Comparison of ENCODE assay signal across 9 cellular contexts in the genomic region with DNA sequence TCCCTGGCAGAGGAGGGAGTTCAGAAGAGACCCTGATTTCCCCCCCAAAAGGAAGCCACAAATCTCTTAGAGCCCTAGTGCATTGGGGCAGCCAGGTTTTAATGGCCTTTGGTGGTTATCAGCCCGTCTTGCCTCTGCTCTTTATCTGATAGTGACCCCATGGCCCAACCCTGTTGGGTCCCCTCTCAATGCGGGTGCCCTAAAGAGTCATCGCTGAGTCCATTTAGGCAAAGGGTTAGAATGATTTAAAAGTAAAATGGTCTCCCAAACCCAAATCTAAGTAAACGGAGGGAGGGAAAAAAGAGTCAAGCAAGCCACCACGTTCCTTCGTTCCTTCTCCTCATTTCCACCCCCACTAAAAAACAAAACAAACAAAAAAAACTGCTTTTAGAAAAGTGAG.
A peak's percentile ranks its signal among the peaks of the same experiment; 100 is the strongest.
DNase-seq lines count a peak whose midpoint lies in the region; ATAC-seq and TF ChIP-seq lines count a peak whose summit lies in the region.
"Had no signal": no experiment of that assay in that cellular context is flagged by ENCODE, and none has a peak within 500 bp of the region (broad histone marks: within the 10 kb centered on the region; RNA-seq: fewer than 3 reads in every experiment).

No MANE protein-coding gene starts in this region.

- H3K4me1 Mint-ChIP-seq in activated T-cell treated with anti-CD3 and anti-CD28 coated beads, Interleukin-2, amount 50 U/mL, for 72 hours (ENCODE audit: low read depth): peaks cover 51% of the 10 kb centered on the region
- peaks cover 55% of the 10 kb centered on the region for H3K4me1 Mint-ChIP-seq in activated CD4-positive, alpha-beta memory T cell treated with anti-CD3 and anti-CD28 coated beads, Interleukin-2, amount 10 ng/mL, durations not matched to agents 7 days and 5 days
- H3K4me1 Mint-ChIP-seq in immature natural killer cell: peaks cover 38 to 72% of the 10 kb centered on the region in 2 donors

- H3K27ac Mint-ChIP-seq in activated T-cell treated with anti-CD3 and anti-CD28 coated beads, Interleukin-2, amount 50 U/mL, for 72 hours: peak overlapping the region; percentile 88
- H3K27ac Mint-ChIP-seq in activated CD4-positive, alpha-beta memory T cell treated with anti-CD3 and anti-CD28 coated beads, Interleukin-2, amount 10 ng/mL, durations not matched to agents 7 days and 5 days: peak overlapping the region; percentile 69
- peak overlapping the region in 1 of 6 donors; percentile 62 for H3K27ac Mint-ChIP-seq in immature natural killer cell

- H3K9me3 ChIP-seq in thyroid gland: no peaks in the 10 kb centered on the region

- intact Hi-C loops in thyroid gland (cut with DNase I): loop anchor here (10.0 kb wide), 3 partner anchors 60 to 520 kb away; no protein-coding TSS in a partner anchor

- peaks cover 7 to 12% of the 10 kb centered on the region in 2 donors for H3K36me3 Mint-ChIP-seq in activated T-cell treated with anti-CD3 and anti-CD28 coated beads, Interleukin-2, amount 50 U/mL, for 72 hours (ENCODE audit: insufficient read depth in 2 of 2)
- peaks cover 50% of the 10 kb centered on the region for H3K36me3 Mint-ChIP-seq in activated CD4-positive, alpha-beta memory T cell treated with anti-CD3 and anti-CD28 coated beads, Interleukin-2, amount 10 ng/mL, durations not matched to agents 7 days and 5 days (ENCODE audit: low read depth)
- peaks cover 0 to 7% (median under 1%) of the 10 kb centered on the region in 3 donors for H3K36me3 Mint-ChIP-seq in immature natural killer cell

- TF ChIP-seq CTCF in thyroid gland (IDR thresholded peaks at IDR 0.05): no peak

- no peaks in the 10 kb centered on the region for H3K27me3 Mint-ChIP-seq in activated T-cell treated with anti-CD3 and anti-CD28 coated beads, Interleukin-2, amount 50 U/mL, for 72 hours (ENCODE audit: low read depth)
- H3K27me3 Mint-ChIP-seq in activated CD4-positive, alpha-beta memory T cell treated with anti-CD3 and anti-CD28 coated beads, Interleukin-2, amount 10 ng/mL, durations not matched to agents 7 days and 5 days: no peaks in the 10 kb centered on the region
- H3K27me3 Mint-ChIP-seq in immature natural killer cell (ENCODE audit: low read depth in 3 of 3): peaks cover 9 to 23% (median 17%) of the 10 kb centered on the region in 3 donors

- no peak for TF ChIP-seq POLR2A in thyroid gland (IDR thresholded peaks at IDR 0.05)

- peaks cover 25% of the 10 kb centered on the region for H3K27me3 ChIP-seq in thyroid gland

- no peak for ATAC-seq in activated T-cell treated with anti-CD3 and anti-CD28 coated beads, Interleukin-2, amount 50 U/mL, for 72 hours (replicated peaks in 1 of 2)
- ATAC-seq in HG03342 (IDR thresholded peaks at IDR 0.05; ENCODE audit: unreplicated experiment) (no peak), HG03280 (IDR thresholded peaks at IDR 0.05; ENCODE audit: unreplicated experiment) (no peak)

- DNase-seq in activated T-cell treated with anti-CD3 and anti-CD28 coated beads, Interleukin-2, amount 50 U/mL, for 72 hours: no peak
- DNase-seq in activated T-cell treated with anti-CD3 and anti-CD28 coated beads, Interleukin-2, amount 50 U/mL, for 1 hour: no peak
- no peak for DNase-seq in activated CD4-positive, alpha-beta memory T cell treated with anti-CD3 and anti-CD28 coated beads, Interleukin-2, amount 10 ng/mL, durations not matched to agents 7 days and 5 days
- DNase-seq in immature natural killer cell (no peak), thyroid gland (no peak), NCI-H146 treated with DMSO at 0.1 percent for 48 hours (lab: John Stamatoyannopoulos, UW; ENCODE audit: unreplicated experiment) (no peak)
- DNase-seq: GDM1 had no signal

- H3K36me3 ChIP-seq in thyroid gland: peaks cover 0 to 4% of the 10 kb centered on the region in 2 donors

- POLR2A ChIA-PET in activated CD4-positive, alpha-beta memory T cell treated with anti-CD3 and anti-CD28 coated beads, Interleukin-2, amount 10 ng/mL, durations not matched to agents 7 days and 5 days (lab: Charles Lee): interaction anchor here (0.8 to 16.0 kb wide), 9 partner anchors 10 to 160 kb away, joined by 3 to 623 read pairs (median 8); partner anchors contain the start of gene RUNX1

- H3K27ac ChIP-seq in thyroid gland: peak overlapping the region in 2 of 3 donors; percentile 41 to 60

- H3K4me1 ChIP-seq in thyroid gland: peaks cover 8 to 20% of the 10 kb centered on the region in 2 donors

- 71 to 81% methylated on average over 6 of the region's 6 CpGs for WGBS in thyroid gland, 2 donors

- CTCF ChIA-PET in activated CD4-positive, alpha-beta memory T cell treated with anti-CD3 and anti-CD28 coated beads, Interleukin-2, amount 10 ng/mL, durations not matched to agents 7 days and 5 days (lab: Charles Lee): interaction anchor here (0.7 to 8.7 kb wide), 5 partner anchors 67 to 1264 kb away, joined by 3 to 161 read pairs (median 11); partner anchors contain the start of gene RUNX1

- peak overlapping the region; percentile 100 for H3K4me3 Mint-ChIP-seq in activated T-cell treated with anti-CD3 and anti-CD28 coated beads, Interleukin-2, amount 50 U/mL, for 72 hours
- H3K4me3 Mint-ChIP-seq in activated CD4-positive, alpha-beta memory T cell treated with anti-CD3 and anti-CD28 coated beads, Interleukin-2, amount 10 ng/mL, durations not matched to agents 7 days and 5 days: peak overlapping the region; percentile 90
- H3K4me3 Mint-ChIP-seq in immature natural killer cell: peak overlapping the region in 3 of 5 donors; percentile 53 to 98 (median 95)

- no peaks in the 10 kb centered on the region for H3K9me3 Mint-ChIP-seq in activated T-cell treated with anti-CD3 and anti-CD28 coated beads, Interleukin-2, amount 50 U/mL, for 72 hours
- H3K9me3 Mint-ChIP-seq in activated CD4-positive, alpha-beta memory T cell treated with anti-CD3 and anti-CD28 coated beads, Interleukin-2, amount 10 ng/mL, durations not matched to agents 7 days and 5 days: no peaks in the 10 kb centered on the region
- H3K9me3 Mint-ChIP-seq in immature natural killer cell: no peaks in the 10 kb centered on the region

- peak overlapping the region in 1 of 3 donors; percentile 74 for H3K4me3 ChIP-seq in thyroid gland (replicated peaks in 1 of 3)
